ENCODE assay signal across 11 cellular contexts in the genomic region with DNA sequence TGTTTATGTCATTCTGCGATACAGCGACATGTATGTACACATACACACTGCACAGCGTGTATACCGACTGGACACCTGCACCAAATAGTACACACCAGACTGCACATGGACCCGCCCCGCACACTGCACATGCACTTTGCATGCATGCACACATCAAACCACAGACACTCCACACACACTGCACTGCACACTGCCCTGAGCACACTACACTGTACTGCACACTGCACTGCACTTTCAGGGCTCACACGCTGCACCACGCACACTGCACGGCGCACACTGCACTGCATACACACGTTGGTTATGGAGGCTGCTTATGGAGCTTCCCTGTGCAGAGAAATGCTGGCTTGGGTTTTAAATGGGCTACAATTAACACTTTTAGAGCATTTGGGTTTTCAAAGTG. TPM values are rescaled to one million over a fixed set of nuclear protein-coding genes. Genes with fewer than 3 reads are reported as not detected.
A peak's percentile ranks its signal among the peaks of the same experiment; 100 is the strongest.
DNase-seq lines count a peak whose midpoint lies in the region; ATAC-seq and TF ChIP-seq lines count a peak whose summit lies in the region.
"Had no signal": no experiment of that assay in that cellular context is flagged by ENCODE, and none has a peak within 500 bp of the region (broad histone marks: within the 10 kb centered on the region; RNA-seq: fewer than 3 reads in every experiment).

No MANE protein-coding gene starts in this region.

- H3K4me1 Mint-ChIP-seq in nephron progenitor cell = peaks cover 49% of the 10 kb centered on the region

- H3K23ac ChIP-seq in IMR-90 (ENCODE audit: low read depth, low read length) = peak overlapping the region; percentile 80

- no peak for TF ChIP-seq RAD21 in IMR-90 (IDR thresholded peaks at IDR 0.05; ENCODE audit: low read length)

- H3K4me3 Mint-ChIP-seq in nephron progenitor cell = peak overlapping the region; percentile 72
- H3K4me3 Mint-ChIP-seq: natural killer cell treated with Interleukin-12 subunit alpha and Interleukin-12 subunit beta and Interleukin-15 and Interleukin-18, amount 100 ng/mL, for 72 hours had no signal

- no peak overlapping the region for H3K18ac ChIP-seq in IMR-90 (ENCODE audit: low read depth, low read length)

- H2AK9ac ChIP-seq in IMR-90 (replicated peaks; ENCODE audit: low read depth, low read length, poor library complexity) = peak overlapping the region; percentile 57

- no peak overlapping the region for H3K9ac ChIP-seq in IMR-90 (ENCODE audit: low read depth, low read length)

- no peaks in the 10 kb centered on the region for H3K36me3 ChIP-seq in IMR-90 (ENCODE audit: control insufficient read depth, insufficient read depth, low read length)

- no peak overlapping the region for H4K91ac ChIP-seq in IMR-90 (ENCODE audit: insufficient read depth, low read depth, low read length)

- peaks cover 21% of the 10 kb centered on the region for H3K4me1 ChIP-seq in IMR-90 (ENCODE audit: control insufficient read depth, insufficient read depth, low read length)

- no peak for TF ChIP-seq POLR2A in IMR-90 (IDR thresholded peaks at IDR 0.05; ENCODE audit: low read depth, low read length)

- peaks cover 51% of the 10 kb centered on the region for H3K27me3 ChIP-seq in IMR-90 (ENCODE audit: control insufficient read depth, insufficient read depth, low read length)

- H3K36me3 Mint-ChIP-seq in nephron progenitor cell (ENCODE audit: low read depth) = no peaks in the 10 kb centered on the region

- intact Hi-C loops in IMR-90 (cut with micrococcal nuclease) = no loop called here

- H3K56ac ChIP-seq in IMR-90 (ENCODE audit: extremely low read depth, insufficient read depth, low read length) = no peak overlapping the region

- no peak overlapping the region for H3K27ac ChIP-seq in IMR-90 (ENCODE audit: insufficient read depth, low read length)

- POLR2A ChIA-PET in IMR-90 (lab: Charles Lee; ENCODE audit: unreplicated experiment) = no interaction called here

- in situ Hi-C loops in IMR-90 (cut with MboI; ENCODE audit: low sequenced_read_pairs) = no loop called here

- peak overlapping the region; percentile 75 for H2AFZ ChIP-seq in IMR-90 (replicated peaks; ENCODE audit: low read length, poor library complexity)

- peaks cover 4% of the 10 kb centered on the region for H3K9me1 ChIP-seq in IMR-90 (ENCODE audit: insufficient read depth, low read length)

- no peak overlapping the region for H2BK15ac ChIP-seq in IMR-90 (ENCODE audit: low read depth, low read length)

- H2BK120ac ChIP-seq in IMR-90 (ENCODE audit: low read depth, low read length) = no peak overlapping the region

- peaks cover 93% of the 10 kb centered on the region for H3K27me3 Mint-ChIP-seq in nephron progenitor cell (ENCODE audit: low read depth, poor library complexity)

- peaks cover 5% of the 10 kb centered on the region; the same call in 1 of the 2 replicates for H4K20me1 ChIP-seq in IMR-90 (ENCODE audit: insufficient read depth, low read length)

- H2BK20ac ChIP-seq in IMR-90 (ENCODE audit: low read depth, low read length) = no peak overlapping the region; the same call in 1 of the 2 replicates

- CTCF ChIA-PET in IMR-90 (lab: Yijun Ruan, JAX) = interaction anchor here (0.6 kb wide), 1 partner anchor 33 kb away, joined by 3 read pairs; no protein-coding TSS in a partner anchor

- 58% methylated on average over 5 of the region's 11 CpGs; no CpG with 5 or more reads in 1 of the 2 experiments for WGBS in IMR-90 (ENCODE audit: extremely low coverage in 2 of 2, insufficient read length in 1 of 2), 2 experiments

- H3K4ac ChIP-seq in IMR-90 (ENCODE audit: low read depth, low read length) = peak overlapping the region; percentile 57; the same call in 1 of the 2 replicates

- H3K27ac Mint-ChIP-seq in nephron progenitor cell = no peak overlapping the region
- H3K27ac Mint-ChIP-seq: natural killer cell treated with Interleukin-12 subunit alpha and Interleukin-12 subunit beta and Interleukin-15 and Interleukin-18, amount 100 ng/mL, for 72 hours had no signal

- no peak overlapping the region for H2BK5ac ChIP-seq in IMR-90 (ENCODE audit: low read depth, low read length, poor library complexity, severe bottlenecking)

- H4K5ac ChIP-seq in IMR-90 (ENCODE audit: low read depth, low read length) = no peak overlapping the region

- no TSS peak for BruUV-seq in IMR-90 (replicated peaks; lab: Mats Ljungman, UMichigan)

- H3K9me3 ChIP-seq in IMR-90 (ENCODE audit: control insufficient read depth, insufficient read depth, low read length) = peaks cover 2% of the 10 kb centered on the region

- DNase-seq in AG20443 (ENCODE audit: low spot score) = peak; percentile 9
- DNase-seq in IMR-90 = no peak
- peak; percentile 45 for DNase-seq in ecto neural progenitor cell (ENCODE audit: low spot score)
- no peak for DNase-seq in nephron progenitor cell
- no peak for DNase-seq in SHP77 treated with DMSO at 0.1 percent for 48 hours (lab: John Stamatoyannopoulos, UW)
- no peak for DNase-seq in epidermal melanocyte (ENCODE audit: insufficient read length, low spot score)
- DNase-seq: activated gamma-delta T cell treated with Interleukin-2 at 50 U/mL for 16 hours, GOT3 had no signal

- H3K4me2 ChIP-seq in IMR-90 (ENCODE audit: low read depth, low read length) = peak overlapping the region; percentile 33

- TF ChIP-seq CTCF in IMR-90 (conservative IDR thresholded peaks at IDR 0.05; ENCODE audit: low read depth, low read length) (no peak), nephron progenitor cell (IDR thresholded peaks at IDR 0.05) (no peak)

- no peak overlapping the region; the same call in 1 of the 2 replicates for H3K14ac ChIP-seq in IMR-90 (replicated peaks; ENCODE audit: low read depth, low read length)

- H2AK5ac ChIP-seq in IMR-90 (ENCODE audit: low read depth, low read length) = no peak overlapping the region

- dilution Hi-C loops in IMR-90 (cut with HindIII; ENCODE audit: low sequenced_read_pairs, unreplicated experiment) = no loop called here

- no peak overlapping the region for H3K4me3 ChIP-seq in IMR-90 (ENCODE audit: insufficient read depth, low read depth, low read length)

- 0 out of 4 replicates have a peak, but pooled peaks cover 0 to 4% of the 10 kb centered on the region in 2 experiments for H3K79me1 ChIP-seq in IMR-90 (ENCODE audit: low read depth in 1 of 2, low read length in 2 of 2)

- 0 out of 2 replicates have a peak, but pooled peaks have one; percentile 16 for ATAC-seq in IMR-90 (ENCODE audit: low read depth)
- no peak for ATAC-seq in HG02884 (IDR thresholded peaks at IDR 0.05; ENCODE audit: unreplicated experiment)
- ATAC-seq in activated CD4-positive, CD25-positive, alpha-beta regulatory T cell treated with anti-CD3 and anti-CD28 coated beads, Interleukin-2, amount 50 U/mL, for 24 hours = no peak
- ATAC-seq: natural killer cell treated with Interleukin-12 subunit alpha and Interleukin-12 subunit beta and Interleukin-15 and Interleukin-18, amount 100 ng/mL, for 72 hours had no signal

- H3K9me3 Mint-ChIP-seq in nephron progenitor cell = peaks cover 3% of the 10 kb centered on the region
- H3K9me3 Mint-ChIP-seq: natural killer cell treated with Interleukin-12 subunit alpha and Interleukin-12 subunit beta and Interleukin-15 and Interleukin-18, amount 100 ng/mL, for 72 hours had no signal

- H4K8ac ChIP-seq in IMR-90 (ENCODE audit: low read depth in 2 of 2, low read length in 2 of 2) = no peak overlapping the region

TF ChIP-seq in IMR-90, 13 proteins besides CTCF, POLR2A, EP300 and RAD21:
- TF ChIP-seq NFE2L2 (IDR thresholded peaks at IDR 0.05; ENCODE audit: low read depth, low read length) (no peak), SMC3 (IDR thresholded peaks at IDR 0.05; ENCODE audit: low read depth, low read length) (no peak), BHLHE40 (IDR thresholded peaks at IDR 0.05; ENCODE audit: low read depth, low read length) (no peak), MXI1 (IDR thresholded peaks at IDR 0.05; ENCODE audit: borderline replicate concordance, low read depth, low read length) (no peak), RCOR1 (IDR thresholded peaks at IDR 0.05; ENCODE audit: insufficient replicate concordance, low read length) (no peak), FOS (IDR thresholded peaks at IDR 0.05; ENCODE audit: low read depth, low read length) (no peak), RFX5 (IDR thresholded peaks at IDR 0.05; ENCODE audit: low read depth, low read length) (no peak), MAFK (IDR thresholded peaks at IDR 0.05; ENCODE audit: low read depth, low read length) (no peak), CEBPB (IDR thresholded peaks at IDR 0.05; ENCODE audit: low read depth, low read length) (no peak)
- TF ChIP-seq, protein P1, sequence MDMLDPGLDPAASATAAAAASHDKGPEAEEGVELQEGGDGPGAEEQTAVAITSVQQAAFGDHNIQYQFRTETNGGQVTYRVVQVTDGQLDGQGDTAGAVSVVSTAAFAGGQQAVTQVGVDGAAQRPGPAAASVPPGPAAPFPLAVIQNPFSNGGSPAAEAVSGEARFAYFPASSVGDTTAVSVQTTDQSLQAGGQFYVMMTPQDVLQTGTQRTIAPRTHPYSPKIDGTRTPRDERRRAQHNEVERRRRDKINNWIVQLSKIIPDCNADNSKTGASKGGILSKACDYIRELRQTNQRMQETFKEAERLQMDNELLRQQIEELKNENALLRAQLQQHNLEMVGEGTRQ (IDR thresholded peaks at IDR 0.05; ENCODE audit: low read depth, low read length) = no peak
- TF ChIP-seq, protein P2, sequence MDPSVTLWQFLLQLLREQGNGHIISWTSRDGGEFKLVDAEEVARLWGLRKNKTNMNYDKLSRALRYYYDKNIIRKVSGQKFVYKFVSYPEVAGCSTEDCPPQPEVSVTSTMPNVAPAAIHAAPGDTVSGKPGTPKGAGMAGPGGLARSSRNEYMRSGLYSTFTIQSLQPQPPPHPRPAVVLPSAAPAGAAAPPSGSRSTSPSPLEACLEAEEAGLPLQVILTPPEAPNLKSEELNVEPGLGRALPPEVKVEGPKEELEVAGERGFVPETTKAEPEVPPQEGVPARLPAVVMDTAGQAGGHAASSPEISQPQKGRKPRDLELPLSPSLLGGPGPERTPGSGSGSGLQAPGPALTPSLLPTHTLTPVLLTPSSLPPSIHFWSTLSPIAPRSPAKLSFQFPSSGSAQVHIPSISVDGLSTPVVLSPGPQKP (IDR thresholded peaks at IDR 0.05; ENCODE audit: borderline replicate concordance, low read depth, low read length) = no peak

RNA-seq across cellular contexts. Expression of a gene that starts 1.6 kb away (rescaled TPM):
- 0.28 and 0.36 TPM in 2 replicates for total RNA-seq in IMR-90 (2012; rRNA removed)
- polyA plus RNA-seq in IMR-90 (2012; rRNA removed) = 0.83 and 1.2 TPM in 2 replicates
- polyA plus RNA-seq in IMR-90 (2012; cell fraction: cytosol; rRNA removed) = 0.34 and 0.79 TPM in 2 replicates
- polyA plus RNA-seq in IMR-90 (2012; cell fraction: nucleus; rRNA removed; ENCODE audit: low replicate concordance) = 10.9 and 11.7 TPM in 2 replicates

Comparison
In these comparisons a context has a peak if more than half of its experiments do, and no peak if none do; other contexts are left out.
1. DNase-seq: peak in AG20443 (single experiment) and ecto neural progenitor cell (single experiment); none in IMR-90 (single experiment), nephron progenitor cell (single experiment), SHP77 treated with DMSO at 0.1 percent for 48 hours (single experiment) and epidermal melanocyte (single experiment).